8 cellular contexts compared by ENCODE assay signal in the genomic region with DNA sequence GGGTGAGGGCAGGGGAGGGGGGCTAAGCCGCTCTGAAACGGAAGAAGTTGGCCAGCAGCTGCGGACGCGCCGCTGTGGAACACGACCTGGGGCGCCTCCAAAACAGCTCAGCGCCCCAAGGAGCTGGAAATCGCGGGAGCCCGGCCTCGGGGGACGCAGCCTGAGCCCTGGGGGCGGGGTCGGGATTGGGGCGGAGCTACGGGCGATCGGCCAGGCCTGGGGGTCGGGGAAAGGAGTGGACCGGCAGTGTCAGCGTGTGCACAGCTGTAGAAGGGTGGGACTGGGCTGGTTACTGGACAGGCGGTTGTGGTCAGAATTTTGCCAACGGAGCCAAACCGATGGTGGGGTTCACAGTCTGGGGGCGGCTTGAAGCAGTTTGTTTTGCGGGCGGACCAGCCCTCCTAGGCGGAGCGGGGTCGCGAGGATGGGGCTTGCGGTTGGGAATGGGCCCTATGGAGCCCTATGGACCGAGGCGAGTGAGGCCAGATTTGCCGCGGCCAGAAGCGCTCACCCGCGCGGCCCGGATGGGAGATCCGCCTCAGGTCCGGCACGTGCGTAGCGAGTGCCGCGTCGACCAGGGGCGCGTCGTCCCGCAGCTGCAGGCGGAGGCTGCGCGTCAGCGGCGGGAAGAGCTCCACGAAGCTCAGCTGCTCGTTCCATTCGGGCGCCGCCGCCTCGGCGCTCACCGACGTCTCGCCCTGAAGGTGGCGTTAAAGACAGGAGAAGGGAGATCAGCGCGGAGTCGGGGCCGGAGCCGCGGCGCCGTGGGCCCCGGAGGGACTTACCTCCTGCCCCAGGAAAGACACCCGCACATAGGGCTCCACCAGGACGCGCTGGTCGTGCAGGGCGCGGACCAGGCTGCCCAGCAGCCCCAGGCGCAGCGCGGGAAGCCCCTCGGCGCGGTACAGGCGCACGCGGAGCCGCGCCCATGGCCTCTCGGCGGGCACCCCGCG. TPM values are rescaled to one million over a fixed set of nuclear protein-coding genes. Genes with fewer than 3 reads are reported as not detected.
A peak's percentile ranks its signal among the peaks of the same experiment; 100 is the strongest.
DNase-seq lines count a peak whose midpoint lies in the region; ATAC-seq and TF ChIP-seq lines count a peak whose summit lies in the region.

No MANE protein-coding gene starts in this region.

- H3K4me3 ChIP-seq in CD4-positive, alpha-beta memory T cell (ENCODE audit: low read length in 2 of 2): peak overlapping the region; percentile 29 to 50
- H3K4me3 ChIP-seq in RWPE2 (ENCODE audit: severe bottlenecking) (peak overlapping the region; percentile 22), gastroesophageal sphincter (peak overlapping the region; percentile 18 to 58)

- TF ChIP-seq POLR2A in gastroesophageal sphincter (IDR thresholded peaks at IDR 0.05): peak in 1 of 2 donors; percentile 18

- ATAC-seq in HG03378 (IDR thresholded peaks at IDR 0.05; ENCODE audit: unreplicated experiment): peak; percentile 47
- peak; percentile 76 for ATAC-seq in RWPE2 (ENCODE audit: low read depth)
- peak; percentile 89 for ATAC-seq in gastroesophageal sphincter
- ATAC-seq in GM21360 (IDR thresholded peaks at IDR 0.05; ENCODE audit: unreplicated experiment): no peak

- CTCF ChIA-PET in CD4-positive, alpha-beta memory T cell (lab: Charles Lee; ENCODE audit: partially characterized antibody): interaction anchor here (0.6 to 1.9 kb wide), 34 partner anchors 8 to 354 kb away, joined by 3 to 33 read pairs (median 4); a partner anchor contains a TSS

- H3K36me3 ChIP-seq in CD4-positive, alpha-beta memory T cell (ENCODE audit: insufficient read depth, low read length): no peaks in the 10 kb centered on the region
- no peaks in the 10 kb centered on the region for H3K36me3 ChIP-seq in RWPE2 (ENCODE audit: low read depth)
- no peaks in the 10 kb centered on the region for H3K36me3 ChIP-seq in gastroesophageal sphincter

- peak; percentile 78 to 83 (median 79) for DNase-seq in CD4-positive, alpha-beta memory T cell
- DNase-seq in RWPE2 (ENCODE audit: low spot score) (peak; percentile 91), activated gamma-delta T cell (lab: John Stamatoyannopoulos, UW) (peak; percentile 65), occipital lobe (lab: John Stamatoyannopoulos, UW) (peak; percentile 43), superior temporal gyrus (ENCODE audit: extremely low spot score) (peak; percentile 57)

- no peaks in the 10 kb centered on the region for H3K9me3 Mint-ChIP-seq in CD4-positive, alpha-beta memory T cell

- H3K4me1 ChIP-seq in CD4-positive, alpha-beta memory T cell (ENCODE audit: insufficient read depth, low read length): peaks cover 17% of the 10 kb centered on the region
- no peaks in the 10 kb centered on the region for H3K4me1 ChIP-seq in RWPE2 (ENCODE audit: insufficient read depth, poor library complexity, severe bottlenecking)
- H3K4me1 ChIP-seq in gastroesophageal sphincter: peaks cover 0 to 21% (median 12%) of the 10 kb centered on the region in 3 donors

- no peaks in the 10 kb centered on the region for H3K36me3 Mint-ChIP-seq in CD4-positive, alpha-beta memory T cell

- H3K9me3 ChIP-seq in CD4-positive, alpha-beta memory T cell (ENCODE audit: control insufficient read depth in 1 of 2, low read length in 2 of 2): no peaks in the 10 kb centered on the region
- H3K9me3 ChIP-seq in RWPE2 (ENCODE audit: severe bottlenecking) (no peaks in the 10 kb centered on the region), gastroesophageal sphincter (no peaks in the 10 kb centered on the region)

- no peak overlapping the region for H3K27ac ChIP-seq in CD4-positive, alpha-beta memory T cell (ENCODE audit: low read depth, low read length)
- H3K27ac ChIP-seq in RWPE2 (ENCODE audit: poor library complexity, severe bottlenecking) (no peak overlapping the region), gastroesophageal sphincter (peak overlapping the region in 1 of 4 donors; percentile 66)

- H3K27ac Mint-ChIP-seq in CD4-positive, alpha-beta memory T cell: peak overlapping the region in 6 of 7 donors; percentile 22 to 81 (median 52)

- POLR2A ChIA-PET in CD4-positive, alpha-beta memory T cell (lab: Charles Lee; ENCODE audit: partially characterized antibody): interaction anchor here (0.5 to 5.5 kb wide), 10 partner anchors 9 to 353 kb away, joined by 3 to 55 read pairs (median 4); a partner anchor contains a TSS

- peak; percentile 92 for TF ChIP-seq CTCF in RWPE2 (IDR thresholded peaks at IDR 0.05; ENCODE audit: poor library complexity, severe bottlenecking)
- TF ChIP-seq CTCF in gastroesophageal sphincter (IDR thresholded peaks at IDR 0.05): peak in 3 of 4 experiments; percentile 35 to 76 (median 58)

- intact Hi-C loops in CD4-positive, alpha-beta memory T cell (cut with micrococcal nuclease): loop anchor here (1.0 to 5.0 kb wide), 7 partner anchors 15 to 283 kb away; a partner anchor contains a TSS

- H3K27me3 ChIP-seq in CD4-positive, alpha-beta memory T cell (ENCODE audit: insufficient read depth, low read length): no peaks in the 10 kb centered on the region
- peaks cover 9% of the 10 kb centered on the region for H3K27me3 ChIP-seq in RWPE2 (ENCODE audit: insufficient read depth, poor library complexity, severe bottlenecking)
- H3K27me3 ChIP-seq in gastroesophageal sphincter: peaks cover 37% of the 10 kb centered on the region

- WGBS in gastroesophageal sphincter (ENCODE audit: low coverage in 1 of 2), 2 donors: 0% methylated on average over 14 of the region's 102 CpGs; no CpG with 5 or more reads in 1 of the 2 donors

- peak overlapping the region; percentile 77 to 85 (median 80) for H3K4me3 Mint-ChIP-seq in CD4-positive, alpha-beta memory T cell

- TF ChIP-seq EP300 in gastroesophageal sphincter (IDR thresholded peaks at IDR 0.05): no peak

- peaks cover 2 to 6% of the 10 kb centered on the region in 2 donors for H3K27me3 Mint-ChIP-seq in CD4-positive, alpha-beta memory T cell

- H3K4me1 Mint-ChIP-seq in CD4-positive, alpha-beta memory T cell: peaks cover 2 to 15% (median 4%) of the 10 kb centered on the region in 4 donors

RNA-seq across cellular contexts. Expression of a gene that starts 14.3 kb away (rescaled TPM):
- total RNA-seq in CD4-positive, alpha-beta memory T cell: 1 to 10 TPM in 1 of 2 experiments, under 1 TPM in 1; 0.47 to 1.3 TPM
- under 1 TPM; 0.69 to 0.79 TPM for polyA plus RNA-seq in CD4-positive, alpha-beta memory T cell
- 1 to 10 TPM in 3 of 4 donors, under 1 TPM in 1; 0.85 to 3.5 (median 2.9) TPM for total RNA-seq in gastroesophageal sphincter
- 1.4 TPM for total RNA-seq in occipital lobe

RNA-seq across cellular contexts. Expression of a gene that starts 59.4 kb away (rescaled TPM):
- 100 to 1,000 TPM; 148 to 151 TPM for total RNA-seq in CD4-positive, alpha-beta memory T cell
- 100 to 1,000 TPM; 134 to 137 TPM for polyA plus RNA-seq in CD4-positive, alpha-beta memory T cell
- total RNA-seq in gastroesophageal sphincter: 100 to 1,000 TPM; 129 to 200 (median 163) TPM
- total RNA-seq in occipital lobe: 204 TPM
